8 cellular contexts compared by ENCODE assay signal in the genomic region with DNA sequence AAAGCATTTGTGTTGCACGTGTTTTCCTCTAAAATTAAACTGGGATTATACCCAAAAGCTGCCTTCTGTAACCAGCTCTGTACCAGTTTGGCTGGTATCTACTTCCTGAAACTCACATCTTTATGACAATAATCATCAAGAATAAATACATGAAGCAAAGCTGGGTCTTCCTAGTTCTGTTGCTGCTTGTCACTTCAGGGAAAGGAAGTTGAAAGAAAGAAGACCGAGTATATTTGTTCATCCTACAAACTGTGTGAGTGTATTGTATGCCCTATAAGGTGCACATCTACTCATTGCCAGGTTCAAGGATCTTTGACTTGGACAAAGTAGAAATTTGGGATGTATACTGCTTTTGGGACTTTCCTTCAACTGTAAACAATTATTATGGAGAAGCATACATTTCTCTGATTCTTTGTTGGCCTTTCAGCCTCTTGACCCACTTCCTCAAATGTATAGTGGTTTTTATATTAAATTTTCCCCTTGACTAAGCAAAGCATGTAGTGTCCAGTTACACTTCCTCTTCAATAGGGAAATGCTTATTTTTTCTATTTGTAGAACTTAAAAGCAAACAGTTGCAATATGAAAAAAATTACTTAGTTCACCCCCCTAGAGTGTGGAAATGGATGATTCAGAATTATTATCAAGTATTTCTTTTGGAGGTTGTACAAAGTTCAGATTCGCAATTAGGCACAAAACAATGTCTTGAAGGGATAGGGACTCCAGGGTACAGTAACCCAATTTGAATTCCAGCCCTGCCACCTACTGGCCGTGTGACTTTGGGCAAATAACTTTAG. TPM values are rescaled to one million over a fixed set of nuclear protein-coding genes. Genes with fewer than 3 reads are reported as not detected.
DNase-seq lines count a peak whose midpoint lies in the region; ATAC-seq and TF ChIP-seq lines count a peak whose summit lies in the region.

No MANE protein-coding gene starts in this region.

- peaks cover 10% of the 10 kb centered on the region for H3K4me1 ChIP-seq in CD4-positive, alpha-beta memory T cell (ENCODE audit: insufficient read depth, low read length)
- H3K4me1 ChIP-seq in GM23338 (ENCODE audit: insufficient read depth) = no peaks in the 10 kb centered on the region
- no peaks in the 10 kb centered on the region for H3K4me1 ChIP-seq in fibroblast of lung (ENCODE audit: control insufficient read depth, extremely low read depth, insufficient read depth, low read length)
- H3K4me1 ChIP-seq in ovary (ENCODE audit: insufficient read depth) = peaks cover 1% of the 10 kb centered on the region

- H2AFZ ChIP-seq in GM23338 = no peak overlapping the region
- no peak overlapping the region for H2AFZ ChIP-seq in fibroblast of lung (ENCODE audit: low read length)

- no peaks in the 10 kb centered on the region for H3K36me3 Mint-ChIP-seq in CD4-positive, alpha-beta memory T cell
- H3K36me3 Mint-ChIP-seq in GM23338 (ENCODE audit: low read depth) = peaks cover 10% of the 10 kb centered on the region; the same call in 1 of the 3 replicates

- H3K79me2 ChIP-seq in GM23338 (replicated peaks; ENCODE audit: insufficient read depth) = no peaks in the 10 kb centered on the region
- no peaks in the 10 kb centered on the region for H3K79me2 ChIP-seq in fibroblast of lung (ENCODE audit: control insufficient read depth, insufficient read depth, low read length)

- H3K9ac ChIP-seq in fibroblast of lung (ENCODE audit: insufficient read depth, low read length) = no peak overlapping the region

- H3K27ac Mint-ChIP-seq in CD4-positive, alpha-beta memory T cell = peak overlapping the region in 1 of 7 donors; percentile 51
- H3K27ac Mint-ChIP-seq in GM23338 = no peak overlapping the region

- TF ChIP-seq EP300 in ovary (IDR thresholded peaks at IDR 0.05) = no peak

- H3K4me3 ChIP-seq in CD4-positive, alpha-beta memory T cell (ENCODE audit: low read length in 2 of 2) = no peak overlapping the region
- H3K4me3 ChIP-seq in GM23338 (no peak overlapping the region), fibroblast of lung (replicated peaks in 1 of 4; ENCODE audit: control extremely low read depth in 1 of 4, insufficient read depth in 1 of 4, low read depth in 3 of 4, low read length in 4 of 4) (no peak overlapping the region), ovary (no peak overlapping the region)

- H3K9me2 ChIP-seq in GM23338 (ENCODE audit: insufficient read depth) = no peaks in the 10 kb centered on the region

- TF ChIP-seq CTCF in GM23338 (conservative IDR thresholded peaks at IDR 0.05; ENCODE audit: low read depth in 2 of 2) (peak; percentile 65 to 84), fibroblast of lung (conservative IDR thresholded peaks at IDR 0.05 in 1 of 2, IDR thresholded peaks at IDR 0.05 in 1 of 2; ENCODE audit: low read depth in 1 of 2, low read length in 2 of 2) (peak; percentile 53 to 69), ovary (IDR thresholded peaks at IDR 0.05) (peak in 1 of 3 donors; percentile 20)

- H3K4me2 ChIP-seq in GM23338 (no peak overlapping the region), fibroblast of lung (ENCODE audit: extremely low read depth, insufficient read depth, low read length) (no peak overlapping the region)

- DNase-seq in CD4-positive, alpha-beta memory T cell = peak in 4 of 5 donors; percentile 52 to 55 (median 54)
- DNase-seq in GM23338 (ENCODE audit: low spot score) (peak; percentile 68), NCI-H774 (lab: John Stamatoyannopoulos, UW) (peak; percentile 21), activated T-cell treated with anti-CD3 and anti-CD28 coated beads for 24 hours (ENCODE audit: low read depth) (peak; percentile 38), fibroblast of lung (ENCODE audit: low read depth in 2 of 2) (peak; percentile 56 to 79), ovary (peak in 3 of 5 donors; percentile 44 to 53 (median 47)), SK-N-DZ (ENCODE audit: low spot score) (no peak)

- POLR2A ChIA-PET in CD4-positive, alpha-beta memory T cell (lab: Charles Lee; ENCODE audit: partially characterized antibody) = interaction anchor here (1.8 kb wide), 1 partner anchor 12 kb away, joined by 7 read pairs; no protein-coding TSS in a partner anchor

- H3F3A ChIP-seq in GM23338 (replicated peaks; ENCODE audit: low read depth) = 0 out of 2 replicates have a peak, but pooled peaks cover 3% of the 10 kb centered on the region

- WGBS in ovary, 3 donors = 30 to 35% (median 34%) methylated on average over 4 of the region's 4 CpGs

- H4K20me1 ChIP-seq in GM23338 (replicated peaks; ENCODE audit: insufficient read depth) (no peaks in the 10 kb centered on the region), fibroblast of lung (ENCODE audit: control insufficient read depth, extremely low read depth, insufficient read depth, low read length) (no peaks in the 10 kb centered on the region)

- H3K4me3 Mint-ChIP-seq in CD4-positive, alpha-beta memory T cell = no peak overlapping the region
- H3K4me3 Mint-ChIP-seq in GM23338 = no peak overlapping the region

- no peaks in the 10 kb centered on the region for H3K36me3 ChIP-seq in CD4-positive, alpha-beta memory T cell (ENCODE audit: insufficient read depth, low read length)
- H3K36me3 ChIP-seq in GM23338 (ENCODE audit: insufficient read depth) = no peaks in the 10 kb centered on the region; the same call in 1 of the 2 replicates
- H3K36me3 ChIP-seq in fibroblast of lung (ENCODE audit: control insufficient read depth, insufficient read depth, low read length) = no peaks in the 10 kb centered on the region
- H3K36me3 ChIP-seq in ovary = no peaks in the 10 kb centered on the region

- H3K9me3 ChIP-seq in CD4-positive, alpha-beta memory T cell (ENCODE audit: control insufficient read depth in 1 of 2, low read length in 2 of 2) = no peaks in the 10 kb centered on the region
- no peaks in the 10 kb centered on the region for H3K9me3 ChIP-seq in fibroblast of lung (ENCODE audit: control insufficient read depth, insufficient read depth, low read depth, low read length)
- H3K9me3 ChIP-seq in ovary = no peaks in the 10 kb centered on the region

- ATAC-seq in GM23338 (peak; percentile 82), GM18858 (IDR thresholded peaks at IDR 0.05; ENCODE audit: unreplicated experiment) (no peak)

- no peaks in the 10 kb centered on the region for H3K27me3 Mint-ChIP-seq in CD4-positive, alpha-beta memory T cell
- H3K27me3 Mint-ChIP-seq in GM23338 (ENCODE audit: insufficient read depth, low read depth, poor library complexity) = peaks cover 5% of the 10 kb centered on the region

- no peak for TF ChIP-seq POLR2A in ovary (IDR thresholded peaks at IDR 0.05)

- CTCF ChIA-PET in CD4-positive, alpha-beta memory T cell (lab: Charles Lee; ENCODE audit: partially characterized antibody) = interaction anchor here (0.6 to 7.3 kb wide), 12 partner anchors 9 to 1926 kb away, joined by 3 to 59 read pairs (median 6); a partner anchor contains a TSS

- peaks cover 0 to 5% (median 0%) of the 10 kb centered on the region in 8 donors for H3K9me3 Mint-ChIP-seq in CD4-positive, alpha-beta memory T cell
- H3K9me3 Mint-ChIP-seq in GM23338 = peaks cover 23% of the 10 kb centered on the region

- peaks cover 7 to 20% (median 9%) of the 10 kb centered on the region in 4 donors for H3K4me1 Mint-ChIP-seq in CD4-positive, alpha-beta memory T cell
- no peaks in the 10 kb centered on the region for H3K4me1 Mint-ChIP-seq in GM23338

- intact Hi-C loops in CD4-positive, alpha-beta memory T cell (cut with micrococcal nuclease) = loop anchor here (1.0 to 10.0 kb wide), 5 partner anchors 13 to 539 kb away; no protein-coding TSS in a partner anchor
- intact Hi-C loops in ovary (cut with DNase I) = loop anchor here in 1 of 4 donors (10.0 kb wide), 1 partner anchor 169 kb away; no protein-coding TSS in a partner anchor

- H3K27me3 ChIP-seq in CD4-positive, alpha-beta memory T cell (ENCODE audit: insufficient read depth, low read length) = no peaks in the 10 kb centered on the region
- H3K27me3 ChIP-seq in GM23338 (ENCODE audit: insufficient read depth) = no peaks in the 10 kb centered on the region
- peaks cover 3% of the 10 kb centered on the region for H3K27me3 ChIP-seq in fibroblast of lung (ENCODE audit: control insufficient read depth, insufficient read depth, low read length)
- no peaks in the 10 kb centered on the region for H3K27me3 ChIP-seq in ovary

- no peak overlapping the region for H3K27ac ChIP-seq in CD4-positive, alpha-beta memory T cell (ENCODE audit: low read depth, low read length)
- no peak overlapping the region for H3K27ac ChIP-seq in GM23338 (ENCODE audit: low read depth)
- H3K27ac ChIP-seq in fibroblast of lung (ENCODE audit: insufficient read depth, low read length) = no peak overlapping the region
- H3K27ac ChIP-seq in ovary = no peak overlapping the region

TF ChIP-seq in GM23338, 12 proteins besides CTCF, POLR2A, EP300 and RAD21:
- no peak for TF ChIP-seq STAT1 (IDR thresholded peaks at IDR 0.05; ENCODE audit: unreplicated experiment)
TF ChIP-seq in GM23338: peak in this region for 0.

RNA-seq across cellular contexts. Expression of a gene that starts 28.9 kb away (rescaled TPM):
- 10 to 100 TPM; 20.7 to 22.9 TPM for total RNA-seq in CD4-positive, alpha-beta memory T cell
- 10 to 100 TPM in 1 of 2 donors, 1 to 10 TPM in 1; 8.7 to 24.3 TPM for polyA plus RNA-seq in CD4-positive, alpha-beta memory T cell
- total RNA-seq in GM23338 (2014; rRNA removed; shearing (Covaris generic)) = 21.9 and 25.0 TPM in 2 replicates
- polyA plus RNA-seq in GM23338 (2016; fragmentation: Nextera tagmentation; extraction: Ambion mirVana) (29.4 and 29.9 TPM in 2 replicates), fibroblast of lung (57.6 and 67.3 TPM in 2 replicates), ovary (100 to 1,000 TPM in 1 of 2 donors, 10 to 100 TPM in 1; 43.7 to 125 TPM)
- total RNA-seq in fibroblast of lung (36.5 and 50.7 TPM in 2 replicates), ovary (10 to 100 TPM; 39.6 to 54.5 (median 46.7) TPM)
- polyA plus RNA-seq in fibroblast of lung (2012) = 31.5 and 46.7 TPM in 2 replicates
- 28.7 and 53.1 TPM in 2 replicates for polyA minus RNA-seq in fibroblast of lung (ENCODE audit: low replicate concordance)
- polyA plus RNA-seq in SK-N-DZ (2014; cell fraction: cytosol; rRNA removed) = 52.3 and 55.7 TPM in 2 replicates
- polyA plus RNA-seq in SK-N-DZ (2014; cell fraction: nucleus; rRNA removed) = 20.8 and 28.7 TPM in 2 replicates

RNA-seq across cellular contexts. Expression of a gene that starts 49.5 kb away (rescaled TPM):
- 10 to 100 TPM; 60.1 to 62.5 TPM for total RNA-seq in CD4-positive, alpha-beta memory T cell
- 10 to 100 TPM; 52.5 to 64.4 TPM for polyA plus RNA-seq in CD4-positive, alpha-beta memory T cell
- 3.9 and 14.0 TPM in 2 replicates for total RNA-seq in GM23338 (2014; rRNA removed; shearing (Covaris generic))
- polyA plus RNA-seq in GM23338 (2016; fragmentation: Nextera tagmentation; extraction: Ambion mirVana) (14.5 and 18.7 TPM in 2 replicates), fibroblast of lung (16.5 and 23.1 TPM in 2 replicates), ovary (10 to 100 TPM; 26.4 to 31.2 TPM)
- total RNA-seq in fibroblast of lung (17.5 and 19.5 TPM in 2 replicates), ovary (10 to 100 TPM; 20.6 to 47.9 (median 35.1) TPM)
- polyA plus RNA-seq in fibroblast of lung (2012) = 18.7 and 24.7 TPM in 2 replicates
- 7.8 and 8.2 TPM in 2 replicates for polyA minus RNA-seq in fibroblast of lung (ENCODE audit: low replicate concordance)
- 2.3 and 2.8 TPM in 2 replicates for polyA plus RNA-seq in SK-N-DZ (2014; cell fraction: cytosol; rRNA removed)
- 3.0 and 6.1 TPM in 2 replicates for polyA plus RNA-seq in SK-N-DZ (2014; cell fraction: nucleus; rRNA removed)
